1 cellular context compared by ENCODE assay signal in genomic region chr20:24672181-24672880, GRCh38.
TF ChIP-seq lines count a peak whose summit lies in the region.

No MANE protein-coding gene starts in this region.

TF ChIP-seq in SK-N-SH, 30 proteins besides CTCF, POLR2A, EP300 and RAD21 (continued from another document):
- TF ChIP-seq, protein P1, sequence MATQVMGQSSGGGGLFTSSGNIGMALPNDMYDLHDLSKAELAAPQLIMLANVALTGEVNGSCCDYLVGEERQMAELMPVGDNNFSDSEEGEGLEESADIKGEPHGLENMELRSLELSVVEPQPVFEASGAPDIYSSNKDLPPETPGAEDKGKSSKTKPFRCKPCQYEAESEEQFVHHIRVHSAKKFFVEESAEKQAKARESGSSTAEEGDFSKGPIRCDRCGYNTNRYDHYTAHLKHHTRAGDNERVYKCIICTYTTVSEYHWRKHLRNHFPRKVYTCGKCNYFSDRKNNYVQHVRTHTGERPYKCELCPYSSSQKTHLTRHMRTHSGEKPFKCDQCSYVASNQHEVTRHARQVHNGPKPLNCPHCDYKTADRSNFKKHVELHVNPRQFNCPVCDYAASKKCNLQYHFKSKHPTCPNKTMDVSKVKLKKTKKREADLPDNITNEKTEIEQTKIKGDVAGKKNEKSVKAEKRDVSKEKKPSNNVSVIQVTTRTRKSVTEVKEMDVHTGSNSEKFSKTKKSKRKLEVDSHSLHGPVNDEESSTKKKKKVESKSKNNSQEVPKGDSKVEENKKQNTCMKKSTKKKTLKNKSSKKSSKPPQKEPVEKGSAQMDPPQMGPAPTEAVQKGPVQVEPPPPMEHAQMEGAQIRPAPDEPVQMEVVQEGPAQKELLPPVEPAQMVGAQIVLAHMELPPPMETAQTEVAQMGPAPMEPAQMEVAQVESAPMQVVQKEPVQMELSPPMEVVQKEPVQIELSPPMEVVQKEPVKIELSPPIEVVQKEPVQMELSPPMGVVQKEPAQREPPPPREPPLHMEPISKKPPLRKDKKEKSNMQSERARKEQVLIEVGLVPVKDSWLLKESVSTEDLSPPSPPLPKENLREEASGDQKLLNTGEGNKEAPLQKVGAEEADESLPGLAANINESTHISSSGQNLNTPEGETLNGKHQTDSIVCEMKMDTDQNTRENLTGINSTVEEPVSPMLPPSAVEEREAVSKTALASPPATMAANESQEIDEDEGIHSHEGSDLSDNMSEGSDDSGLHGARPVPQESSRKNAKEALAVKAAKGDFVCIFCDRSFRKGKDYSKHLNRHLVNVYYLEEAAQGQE (IDR thresholded peaks at IDR 0.05; ENCODE audit: low read depth, low read length), result no peak
- no peak for TF ChIP-seq NRF1 (IDR thresholded peaks at IDR 0.05; ENCODE audit: low read depth, low read length)
- TF ChIP-seq RFX5 (IDR thresholded peaks at IDR 0.05; ENCODE audit: low read length), result no peak
- TF ChIP-seq RXRA (IDR thresholded peaks at IDR 0.05; ENCODE audit: borderline replicate concordance, low read depth), result no peak
- TF ChIP-seq YY1 (IDR thresholded peaks at IDR 0.05; ENCODE audit: low read depth), result no peak
- TF ChIP-seq, protein P2, sequence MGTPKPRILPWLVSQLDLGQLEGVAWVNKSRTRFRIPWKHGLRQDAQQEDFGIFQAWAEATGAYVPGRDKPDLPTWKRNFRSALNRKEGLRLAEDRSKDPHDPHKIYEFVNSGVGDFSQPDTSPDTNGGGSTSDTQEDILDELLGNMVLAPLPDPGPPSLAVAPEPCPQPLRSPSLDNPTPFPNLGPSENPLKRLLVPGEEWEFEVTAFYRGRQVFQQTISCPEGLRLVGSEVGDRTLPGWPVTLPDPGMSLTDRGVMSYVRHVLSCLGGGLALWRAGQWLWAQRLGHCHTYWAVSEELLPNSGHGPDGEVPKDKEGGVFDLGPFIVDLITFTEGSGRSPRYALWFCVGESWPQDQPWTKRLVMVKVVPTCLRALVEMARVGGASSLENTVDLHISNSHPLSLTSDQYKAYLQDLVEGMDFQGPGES (IDR thresholded peaks at IDR 0.05; ENCODE audit: low read depth, low read length), result no peak
- no peak for TF ChIP-seq NFIC (IDR thresholded peaks at IDR 0.05; ENCODE audit: borderline replicate concordance)
- TF ChIP-seq GATA2 (CRISPR knock-in tag; IDR thresholded peaks at IDR 0.05), result no peak
- no peak for TF ChIP-seq TAF1 (IDR thresholded peaks at IDR 0.05; ENCODE audit: borderline replicate concordance, low read depth, low read length)
- TF ChIP-seq SIN3A (IDR thresholded peaks at IDR 0.05; ENCODE audit: borderline replicate concordance, low read depth, low read length), result no peak
TF ChIP-seq in SK-N-SH: peak in this region for 0.
